In genomic region chr9:88722753-88723152, GRCh38 we compare ENCODE assay signal across 2 cellular contexts.
TF ChIP-seq lines count a peak whose summit lies in the region.

No MANE protein-coding gene starts in this region.

TF ChIP-seq in HepG2, 621 proteins besides CTCF, POLR2A, EP300 and RAD21 (continued from another document):
- TF ChIP-seq DMTF1 (CRISPR knock-in tag; IDR thresholded peaks at IDR 0.05) (no peak), ZNF839 (CRISPR knock-in tag; IDR thresholded peaks at IDR 0.05; ENCODE audit: borderline replicate concordance) (no peak), PCBP1 (IDR thresholded peaks at IDR 0.05; ENCODE audit: borderline replicate concordance, low read depth, low read length) (no peak), KAT8 (CRISPR knock-in tag; IDR thresholded peaks at IDR 0.05) (no peak), PHB2 (IDR thresholded peaks at IDR 0.05; ENCODE audit: partially characterized antibody) (no peak), ZNF775 (CRISPR knock-in tag; IDR thresholded peaks at IDR 0.05; ENCODE audit: borderline replicate concordance) (no peak), MXI1 (IDR thresholded peaks at IDR 0.05; ENCODE audit: borderline replicate concordance, low read depth, low read length) (no peak), SKI (IDR thresholded peaks at IDR 0.05; ENCODE audit: partially characterized antibody) (no peak), BRD4 (CRISPR knock-in tag; IDR thresholded peaks at IDR 0.05) (no peak)
TF ChIP-seq in HepG2: peak in this region for 0.

TF ChIP-seq in SK-N-SH treated with all-trans-retinoic acid at 6 μM for 48 hours, 23 proteins besides CTCF, POLR2A, EP300 and RAD21 (continued from another document):
- no peak for TF ChIP-seq POU6F1 (CRISPR knock-in tag; IDR thresholded peaks at IDR 0.05; ENCODE audit: borderline replicate concordance, low read depth)
- TF ChIP-seq RARB (CRISPR knock-in tag; IDR thresholded peaks at IDR 0.05), result no peak
- no peak for TF ChIP-seq ZNF70 (CRISPR knock-in tag; IDR thresholded peaks at IDR 0.05)
- no peak for TF ChIP-seq OSR1 (CRISPR knock-in tag; IDR thresholded peaks at IDR 0.05)
- no peak for TF ChIP-seq ZFP30 (CRISPR knock-in tag; IDR thresholded peaks at IDR 0.05)
- no peak for TF ChIP-seq ESRRG (CRISPR knock-in tag; IDR thresholded peaks at IDR 0.05)
TF ChIP-seq in SK-N-SH treated with all-trans-retinoic acid at 6 μM for 48 hours: peak in this region for 0.
